4 cellular contexts compared by ENCODE assay signal in the genomic region with DNA sequence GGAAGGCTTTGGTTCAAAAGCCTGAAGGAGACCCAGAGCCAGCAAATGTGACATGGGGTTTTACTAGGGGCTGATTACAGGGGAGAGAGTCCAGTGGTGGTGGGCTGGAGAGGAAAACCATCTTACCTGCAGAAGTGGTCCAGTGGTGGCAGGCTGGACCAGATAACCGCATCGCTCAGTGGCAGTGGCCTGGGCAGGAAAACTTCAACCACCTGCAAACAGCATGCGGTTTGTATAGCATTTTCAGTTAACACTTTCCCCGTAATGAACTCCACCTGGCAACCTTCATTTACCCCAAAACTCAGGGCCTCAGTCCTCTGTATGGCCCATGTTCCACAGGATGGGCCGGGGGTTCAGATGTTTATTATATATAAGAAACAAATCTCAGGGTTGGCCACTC.
"Had no signal": no experiment of that assay in that cellular context is flagged by ENCODE, and none has a peak within 500 bp of the region (broad histone marks: within the 10 kb centered on the region; RNA-seq: fewer than 3 reads in every experiment).

No MANE protein-coding gene starts in this region.

- H3K9me3 Mint-ChIP-seq: GM23338, H9 had no signal

- H3K4me2 ChIP-seq: GM23338 had no signal

- H2AFZ ChIP-seq: GM23338 had no signal

- H3K27ac Mint-ChIP-seq: GM23338, H9 had no signal

- ATAC-seq: GM23338 had no signal

- H3K4me3 ChIP-seq: GM23338 had no signal

- H3K4me3 Mint-ChIP-seq: GM23338, H9 had no signal

- DNase-seq: H9, HCEC 1CT, IMR-90 had no signal
